Comparison of ENCODE assay signal across 14 cellular contexts in genomic region chr1:109185990-109186703, GRCh38. TPM values are rescaled to one million over a fixed set of nuclear protein-coding genes. Genes with fewer than 3 reads are reported as not detected.
A peak's percentile ranks its signal among the peaks of the same experiment; 100 is the strongest.
DNase-seq lines count a peak whose midpoint lies in the region; ATAC-seq and TF ChIP-seq lines count a peak whose summit lies in the region.
"Had no signal": no experiment of that assay in that cellular context is flagged by ENCODE, and none has a peak within 500 bp of the region (broad histone marks: within the 10 kb centered on the region; RNA-seq: fewer than 3 reads in every experiment).

No MANE protein-coding gene starts in this region.

- H3K4me3 ChIP-seq in colonic mucosa: no peak overlapping the region
- peak overlapping the region in 1 of 2 experiments; percentile 9 for H3K4me3 ChIP-seq in neutrophil (ENCODE audit: low read depth in 1 of 2, low read length in 1 of 2)

- peak overlapping the region; percentile 5 to 15 for H3K9ac ChIP-seq in colonic mucosa (ENCODE audit: low read depth in 2 of 2, low read length in 2 of 2)

- ATAC-seq in HG02852 (IDR thresholded peaks at IDR 0.05; ENCODE audit: unreplicated experiment) (no peak), HG02642 (IDR thresholded peaks at IDR 0.05; ENCODE audit: poor library complexity, unreplicated experiment) (no peak)
- ATAC-seq: T-helper 17 cell had no signal

- H3K9me3 ChIP-seq in colonic mucosa: no peaks in the 10 kb centered on the region
- no peaks in the 10 kb centered on the region for H3K9me3 ChIP-seq in neutrophil
- H3K9me3 ChIP-seq: BE2C had no signal

- intact Hi-C loops in CD14-positive monocyte (cut with micrococcal nuclease) (loop anchor here in 1 of 2 donors (2.0 kb wide), 1 partner anchor 73 kb away; a partner anchor contains a TSS), colonic mucosa (cut with DNase I) (no loop called here)

- H3K27me3 Mint-ChIP-seq in CD14-positive monocyte (ENCODE audit: low read depth in 3 of 3): peaks cover 7 to 20% (median 12%) of the 10 kb centered on the region in 3 donors
- H3K27me3 Mint-ChIP-seq: activated CD4-positive, alpha-beta memory T cell treated with anti-CD3 and anti-CD28 coated beads, Interleukin-2, amount 10 ng/mL, durations not matched to agents 7 days and 5 days; activated naive CD8-positive, alpha-beta T cell; T-helper 17 cell had no signal

- TF ChIP-seq CTCF in CD14-positive monocyte (IDR thresholded peaks at IDR 0.05) (no peak), colonic mucosa (IDR thresholded peaks at IDR 0.05) (no peak), neutrophil (IDR thresholded peaks at IDR 0.05) (no peak)

- H3K36me3 ChIP-seq in colonic mucosa (no peaks in the 10 kb centered on the region), neutrophil (peaks cover 22% of the 10 kb centered on the region)
- H3K36me3 ChIP-seq: BE2C had no signal

- H3K27ac Mint-ChIP-seq in CD14-positive monocyte: peak overlapping the region in 5 of 7 donors; percentile 70 to 94 (median 92)
- H3K27ac Mint-ChIP-seq: activated CD4-positive, alpha-beta memory T cell treated with anti-CD3 and anti-CD28 coated beads, Interleukin-2, amount 10 ng/mL, durations not matched to agents 7 days and 5 days; activated naive CD8-positive, alpha-beta T cell had no signal

- H3K9me3 Mint-ChIP-seq in CD14-positive monocyte: no peaks in the 10 kb centered on the region
- H3K9me3 Mint-ChIP-seq: activated CD4-positive, alpha-beta memory T cell treated with anti-CD3 and anti-CD28 coated beads, Interleukin-2, amount 10 ng/mL, durations not matched to agents 7 days and 5 days had no signal

- no peaks in the 10 kb centered on the region for H3K36me3 Mint-ChIP-seq in CD14-positive monocyte

- peaks cover 54% of the 10 kb centered on the region for H3K4me1 Mint-ChIP-seq in CD14-positive monocyte
- H3K4me1 Mint-ChIP-seq: activated CD4-positive, alpha-beta memory T cell treated with anti-CD3 and anti-CD28 coated beads, Interleukin-2, amount 10 ng/mL, durations not matched to agents 7 days and 5 days had no signal

- H3K27ac ChIP-seq in colonic mucosa (no peak overlapping the region), neutrophil (peak overlapping the region; percentile 91)

- no peak overlapping the region for H3K4me3 Mint-ChIP-seq in CD14-positive monocyte
- H3K4me3 Mint-ChIP-seq: activated CD4-positive, alpha-beta memory T cell treated with anti-CD3 and anti-CD28 coated beads, Interleukin-2, amount 10 ng/mL, durations not matched to agents 7 days and 5 days; activated naive CD8-positive, alpha-beta T cell; T-helper 17 cell had no signal

- H3K27me3 ChIP-seq in colonic mucosa: no peaks in the 10 kb centered on the region
- no peaks in the 10 kb centered on the region for H3K27me3 ChIP-seq in neutrophil
- H3K27me3 ChIP-seq: BE2C had no signal

- DNase-seq in CD14-positive monocyte (ENCODE audit: low spot score) (no peak), NCI-H2107 treated with DMSO at 0.1 percent for 48 hours (lab: John Stamatoyannopoulos, UW; ENCODE audit: unreplicated experiment) (peak; percentile 56), colonic mucosa (no peak), SIG-M5 (lab: John Stamatoyannopoulos, UW) (no peak), HuH-7.5 (ENCODE audit: low spot score) (no peak)
- DNase-seq: activated CD4-positive, alpha-beta memory T cell treated with anti-CD3 and anti-CD28 coated beads, Interleukin-2, amount 10 ng/mL, durations not matched to agents 7 days and 5 days; BE2C; cortex of kidney; MV-4-11; T-helper 17 cell had no signal

- H3K4me1 ChIP-seq in colonic mucosa: no peaks in the 10 kb centered on the region
- peaks cover 69 to 74% of the 10 kb centered on the region in 2 experiments for H3K4me1 ChIP-seq in neutrophil (ENCODE audit: control insufficient read depth in 1 of 2, insufficient read depth in 1 of 2, low read depth in 1 of 2, low read length in 1 of 2)
- H3K4me1 ChIP-seq: BE2C had no signal

RNA-seq across cellular contexts. Expression of gene SARS1, which starts 27.6 kb away (rescaled TPM):
- 100 to 1,000 TPM in 1 of 2 donors, 10 to 100 TPM in 1; 99.1 to 107 TPM for polyA plus RNA-seq in CD14-positive monocyte
- 100 to 1,000 TPM; 139 to 193 TPM for total RNA-seq in colonic mucosa
